8 cellular contexts compared by ENCODE assay signal in genomic region chr17:79021929-79022328, GRCh38. TPM values are rescaled to one million over a fixed set of nuclear protein-coding genes. Genes with fewer than 3 reads are reported as not detected.
DNase-seq lines count a peak whose midpoint lies in the region; ATAC-seq and TF ChIP-seq lines count a peak whose summit lies in the region.
"Not testable (repeated sequence)": the region's sequence is repeated elsewhere in the genome, so short reads cannot be mapped to it uniquely, and the experiment has no call there.
"Had no signal": no experiment of that assay in that cellular context is flagged by ENCODE, and none has a peak within 500 bp of the region (broad histone marks: within the 10 kb centered on the region; RNA-seq: fewer than 3 reads in every experiment).

No MANE protein-coding gene starts in this region.

- H3K9me3 ChIP-seq in adipocyte (ENCODE audit: control insufficient read depth, low read length); heart left ventricle; liver (ENCODE audit: control insufficient read depth in 4 of 4, low read length in 3 of 4); ovary; skeletal muscle tissue (ENCODE audit: control insufficient read depth in 3 of 3, low read length in 3 of 3); thoracic aorta: not testable (repeated sequence)

- H3K4me1 ChIP-seq in adipocyte (ENCODE audit: control insufficient read depth, insufficient read depth, low read length): peaks cover 65% of the 10 kb centered on the region
- H3K4me1 ChIP-seq in heart left ventricle: peaks cover 0 to 74% (median 66%) of the 10 kb centered on the region in 12 donors
- H3K4me1 ChIP-seq in liver (ENCODE audit: control insufficient read depth in 4 of 4, insufficient read depth in 4 of 4, low read length in 3 of 4): not testable (repeated sequence)
- peaks cover 20% of the 10 kb centered on the region for H3K4me1 ChIP-seq in ovary (ENCODE audit: insufficient read depth)
- peaks cover 56 to 59% (median 57%) of the 10 kb centered on the region in 3 donors for H3K4me1 ChIP-seq in skeletal muscle tissue (ENCODE audit: control insufficient read depth in 3 of 3, insufficient read depth in 3 of 3, low read length in 3 of 3)
- peaks cover 40 to 56% of the 10 kb centered on the region in 2 donors for H3K4me1 ChIP-seq in thoracic aorta (ENCODE audit: control insufficient read depth in 1 of 2, low read depth in 2 of 2)

- not testable (repeated sequence) for TF ChIP-seq EP300 in ovary (IDR thresholded peaks at IDR 0.05)

- not testable (repeated sequence) for DNase-seq in adipocyte (ENCODE audit: low read depth); coronary artery (ENCODE audit: low spot score); heart left ventricle; thoracic aorta (ENCODE audit: low spot score)
- DNase-seq in ovary: peak in 3 of 5 donors; percentile 10 to 19 (median 11)

- peak overlapping the region; percentile 27 for H3K9ac ChIP-seq in adipocyte (ENCODE audit: low read length)
- H3K9ac ChIP-seq in liver (ENCODE audit: low read depth in 1 of 2, low read length in 2 of 2); skeletal muscle tissue (ENCODE audit: low read depth in 1 of 3, low read length in 3 of 3): not testable (repeated sequence)

- TF ChIP-seq RAD21 in liver (IDR thresholded peaks at IDR 0.05): not testable (repeated sequence)

- not testable (repeated sequence) for ATAC-seq in heart left ventricle; thoracic aorta (ENCODE audit: insufficient number of reproducible peaks, low FRiP score, low read depth)

- not testable (repeated sequence) for H3K27me3 ChIP-seq in adipocyte (replicated peaks; ENCODE audit: control insufficient read depth, insufficient read depth, low read length); liver (ENCODE audit: control insufficient read depth in 4 of 4, insufficient read depth in 4 of 4, low read length in 3 of 4); ovary; skeletal muscle tissue (ENCODE audit: control insufficient read depth in 3 of 3, insufficient read depth in 3 of 3, low read length in 3 of 3); thoracic aorta (replicated peaks; ENCODE audit: insufficient read depth)
- peaks cover 0 to 34% (median 0%) of the 10 kb centered on the region in 9 donors for H3K27me3 ChIP-seq in heart left ventricle

- not testable (repeated sequence) for TF ChIP-seq CTCF in coronary artery (IDR thresholded peaks at IDR 0.05); heart left ventricle (IDR thresholded peaks at IDR 0.05); liver (IDR thresholded peaks at IDR 0.05; ENCODE audit: low read depth, low read length, missing input control); ovary (IDR thresholded peaks at IDR 0.05); thoracic aorta (IDR thresholded peaks at IDR 0.05)

- intact Hi-C loops in heart left ventricle (cut with DNase I): loop anchor here in 6 of 10 donors (2.0 to 10.0 kb wide), 7 partner anchors 17 to 373 kb away; no protein-coding TSS in a partner anchor
- intact Hi-C loops in ovary (cut with DNase I): loop anchor here in 2 of 4 donors (2.0 to 10.0 kb wide), 2 partner anchors 21 to 373 kb away; no protein-coding TSS in a partner anchor

- not testable (repeated sequence) for TF ChIP-seq POLR2A in heart left ventricle (IDR thresholded peaks at IDR 0.05); ovary (IDR thresholded peaks at IDR 0.05)

- not testable (repeated sequence) for H3K4me3 ChIP-seq in adipocyte (ENCODE audit: low read length); heart left ventricle; liver (ENCODE audit: low read depth in 1 of 3, low read length in 3 of 3); ovary; skeletal muscle tissue (ENCODE audit: low read length in 3 of 3); thoracic aorta
- peak overlapping the region; percentile 95 for H3K4me3 ChIP-seq in coronary artery

- 83 to 91% (median 89%) methylated on average over 2 of the region's 2 CpGs for WGBS in heart left ventricle, 4 donors
- 81% methylated on average over 2 of the region's 2 CpGs for WGBS in liver
- 95 to 98% (median 98%) methylated on average over 2 of the region's 2 CpGs for WGBS in ovary, 3 donors

- not testable (repeated sequence) for H3K36me3 ChIP-seq in adipocyte (ENCODE audit: control insufficient read depth, insufficient read depth, low read length, severe bottlenecking); heart left ventricle; liver (ENCODE audit: control insufficient read depth in 4 of 4, insufficient read depth in 3 of 4, low read depth in 1 of 4, low read length in 3 of 4); ovary; skeletal muscle tissue (ENCODE audit: control insufficient read depth in 3 of 3, insufficient read depth in 3 of 3, low read length in 3 of 3); thoracic aorta

- peak overlapping the region; percentile 88 to 97 for H3K27ac ChIP-seq in coronary artery
- H3K27ac ChIP-seq in heart left ventricle: peak overlapping the region; percentile 55 to 98 (median 90)
- peak overlapping the region; percentile 30 to 83 for H3K27ac ChIP-seq in liver (ENCODE audit: low read depth in 1 of 2, low read length in 2 of 2)
- H3K27ac ChIP-seq in ovary: not testable (repeated sequence)
- peak overlapping the region; percentile 57 for H3K27ac ChIP-seq in skeletal muscle tissue (ENCODE audit: low read depth, low read length)
- peak overlapping the region; percentile 84 to 92 for H3K27ac ChIP-seq in thoracic aorta

RNA-seq across cellular contexts. Expression of gene C1QTNF1, which starts 2.0 kb away (rescaled TPM):
- 100 to 1,000 TPM in 4 of 9 donors, 10 to 100 TPM in 5; 37.0 to 406 (median 66.2) TPM for total RNA-seq in heart left ventricle
- 100 to 1,000 TPM in 1 of 2 donors, 10 to 100 TPM in 1; 85.5 to 189 TPM for polyA plus RNA-seq in heart left ventricle
- 10 to 100 TPM in 1 of 2 donors, under 1 TPM in 1; 0.56 to 54.6 TPM for total RNA-seq in liver
- 10 to 100 TPM in 1 of 2 donors, 1 to 10 TPM in 1; 8.3 to 23.9 TPM for polyA plus RNA-seq in liver
- 10 to 100 TPM; 41.1 to 85.9 (median 53.5) TPM for total RNA-seq in ovary
- 10 to 100 TPM; 17.9 to 69.4 TPM for polyA plus RNA-seq in ovary
- total RNA-seq in skeletal muscle tissue: 6.8 TPM
- total RNA-seq in thoracic aorta: 100 to 1,000 TPM; 445 to 518 TPM
- total RNA-seq: CD4-positive, alpha-beta T cell had no signal

RNA-seq across cellular contexts. Expression of gene CANT1, which starts 12.4 kb away (rescaled TPM):
- total RNA-seq in heart left ventricle: 10 to 100 TPM; 20.4 to 43.7 (median 24.1) TPM
- 10 to 100 TPM in 1 of 2 donors, 1 to 10 TPM in 1; 5.1 to 46.2 TPM for polyA plus RNA-seq in heart left ventricle
- total RNA-seq in liver: 10 to 100 TPM; 14.0 to 18.9 TPM
- 10 to 100 TPM in 1 of 2 donors, 1 to 10 TPM in 1; 6.2 to 20.0 TPM for polyA plus RNA-seq in liver
- 10 to 100 TPM; 20.4 to 48.8 (median 34.3) TPM for total RNA-seq in ovary
- 10 to 100 TPM; 18.6 to 33.8 TPM for polyA plus RNA-seq in ovary
- 21.9 TPM for total RNA-seq in skeletal muscle tissue
- total RNA-seq in thoracic aorta: 10 to 100 TPM; 21.4 to 41.0 TPM

RNA-seq across cellular contexts. Expression of gene LGALS3BP, which starts 42.2 kb away (rescaled TPM):
- total RNA-seq in heart left ventricle (1,000 to 10,000 TPM in 1 of 9 donors, 100 to 1,000 TPM in 8; 250 to 1,343 (median 688) TPM), liver (10 to 100 TPM; 66.0 to 69.3 TPM), ovary (100 to 1,000 TPM; 191 to 584 (median 250) TPM), skeletal muscle tissue (55.8 TPM), thoracic aorta (100 to 1,000 TPM; 205 to 308 TPM)
- polyA plus RNA-seq in heart left ventricle (100 to 1,000 TPM; 178 to 363 TPM), liver (100 to 1,000 TPM in 1 of 2 donors, 10 to 100 TPM in 1; 89.1 to 224 TPM), ovary (100 to 1,000 TPM; 214 to 251 TPM)

RNA-seq across cellular contexts. Expression of gene ENGASE, which starts 52.7 kb away (rescaled TPM):
- total RNA-seq in heart left ventricle: 10 to 100 TPM in 8 of 9 donors, 1 to 10 TPM in 1; 6.2 to 42.0 (median 25.5) TPM
- polyA plus RNA-seq in heart left ventricle: 10 to 100 TPM in 1 of 2 donors, 1 to 10 TPM in 1; 9.9 to 21.9 TPM
- total RNA-seq in liver: 10 to 100 TPM in 1 of 2 donors, 1 to 10 TPM in 1; 7.6 to 33.6 TPM
- polyA plus RNA-seq in liver: 1 to 10 TPM; 5.2 to 8.0 TPM
- 10 to 100 TPM; 21.0 to 61.5 (median 48.2) TPM for total RNA-seq in ovary
- 10 to 100 TPM in 1 of 2 donors, 1 to 10 TPM in 1; 6.0 to 32.0 TPM for polyA plus RNA-seq in ovary
- 12.5 TPM for total RNA-seq in skeletal muscle tissue
- total RNA-seq in thoracic aorta: 10 to 100 TPM; 50.0 to 75.9 TPM
